ENCODE assay signal across 17 cellular contexts in the genomic region with DNA sequence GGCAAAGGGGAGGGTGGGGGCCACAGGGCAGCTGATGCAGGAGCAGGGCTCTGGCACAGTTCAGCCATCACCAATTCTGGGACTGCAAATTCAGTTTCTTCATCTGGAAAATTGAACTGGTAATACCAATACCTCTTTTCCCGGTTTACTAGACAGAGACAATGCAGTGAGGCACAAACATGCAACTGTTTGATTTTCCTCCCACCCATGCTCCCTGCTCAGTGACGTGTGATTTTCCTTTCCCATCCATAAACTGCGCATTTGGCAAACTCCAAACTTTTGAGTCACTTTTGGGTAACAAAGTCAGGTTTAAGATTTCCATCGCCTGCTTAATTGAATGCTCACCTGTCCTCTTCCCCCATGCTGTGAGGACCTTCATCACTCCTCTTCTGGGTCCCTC. TPM values are rescaled to one million over a fixed set of nuclear protein-coding genes. Genes with fewer than 3 reads are reported as not detected.
A peak's percentile ranks its signal among the peaks of the same experiment; 100 is the strongest.
DNase-seq lines count a peak whose midpoint lies in the region; ATAC-seq and TF ChIP-seq lines count a peak whose summit lies in the region.
"Had no signal": no experiment of that assay in that cellular context is flagged by ENCODE, and none has a peak within 500 bp of the region (broad histone marks: within the 10 kb centered on the region; RNA-seq: fewer than 3 reads in every experiment).

No MANE protein-coding gene starts in this region.

- TF ChIP-seq POLR2A in heart left ventricle (IDR thresholded peaks at IDR 0.05) (no peak), gastrocnemius medialis (IDR thresholded peaks at IDR 0.05) (no peak), esophagus squamous epithelium (IDR thresholded peaks at IDR 0.05) (no peak)

- H3K27ac ChIP-seq in heart left ventricle (peak overlapping the region in 8 of 12 donors; percentile 59 to 86 (median 74)), osteoblast (ENCODE audit: low read depth, low read length) (no peak overlapping the region), gastrocnemius medialis (peak overlapping the region; percentile 92 to 98 (median 96)), esophagus squamous epithelium (no peak overlapping the region)
- H3K27ac ChIP-seq: BLaER1 had no signal

- H3K36me3 ChIP-seq in heart left ventricle (no peaks in the 10 kb centered on the region), osteoblast (ENCODE audit: insufficient read depth, low read length) (no peaks in the 10 kb centered on the region), gastrocnemius medialis (no peaks in the 10 kb centered on the region), esophagus squamous epithelium (peaks cover 0 to 59% (median 0%) of the 10 kb centered on the region in 3 donors)
- H3K36me3 ChIP-seq: BLaER1 had no signal

- no peaks in the 10 kb centered on the region for H3K9me3 ChIP-seq in heart left ventricle
- H3K9me3 ChIP-seq in osteoblast (ENCODE audit: low read depth, low read length), result no peaks in the 10 kb centered on the region
- no peaks in the 10 kb centered on the region for H3K9me3 ChIP-seq in gastrocnemius medialis
- H3K9me3 ChIP-seq in esophagus squamous epithelium, result no peaks in the 10 kb centered on the region
- H3K9me3 ChIP-seq: BLaER1, Caco-2 had no signal

- in situ Hi-C loops in gastrocnemius medialis (cut with MboI; ENCODE audit: low sequenced_read_pairs in 4 of 4), result loop anchor here in 3 of 4 donors (5.0 kb wide), 2 partner anchors 54 to 59 kb away; no protein-coding TSS in a partner anchor

- H3K27me3 ChIP-seq in heart left ventricle (no peaks in the 10 kb centered on the region), osteoblast (ENCODE audit: insufficient read depth, low read length) (no peaks in the 10 kb centered on the region), gastrocnemius medialis (no peaks in the 10 kb centered on the region), esophagus squamous epithelium (no peaks in the 10 kb centered on the region)
- H3K27me3 ChIP-seq: BLaER1 had no signal

- DNase-seq in heart left ventricle (no peak), left ventricle myocardium superior (no peak), osteoblast (ENCODE audit: insufficient read length, low spot score, missing footprints) (peak; percentile 48), gastrocnemius medialis (no peak), SKM-1 (lab: John Stamatoyannopoulos, UW; ENCODE audit: unreplicated experiment) (no peak), esophagus squamous epithelium (lab: John Stamatoyannopoulos, UW) (no peak)
- DNase-seq in stimulated activated CD8-positive, alpha-beta memory T cell treated with anti-CD3 and anti-CD28 coated beads, Interleukin-4, amount 100 ng/mL, for 48 hours, result no peak
- DNase-seq: AML-193; CD8-positive, alpha-beta memory T cell; DND-41; GDM1; HCEC 1CT; HFFc6 had no signal

- H4K20me1 ChIP-seq in osteoblast (ENCODE audit: insufficient read depth, low read length), result no peaks in the 10 kb centered on the region
- H4K20me1 ChIP-seq: BLaER1 had no signal

- H3K79me2 ChIP-seq in osteoblast (ENCODE audit: insufficient read depth, low read length), result no peaks in the 10 kb centered on the region

- TF ChIP-seq EP300 in Ishikawa (IDR thresholded peaks at IDR 0.05; ENCODE audit: borderline replicate concordance), result peak; percentile 66

- H3K4me2 ChIP-seq in osteoblast (ENCODE audit: insufficient read depth, low read length), result no peak overlapping the region
- H3K4me2 ChIP-seq: BLaER1 had no signal

- WGBS in heart left ventricle, 4 donors, result 81 to 91% (median 84%) methylated on average over 4 of the region's 4 CpGs
- WGBS in esophagus squamous epithelium, 2 donors, result 89 to 94% methylated on average over 4 of the region's 4 CpGs

- intact Hi-C loops in heart left ventricle (cut with DNase I) (loop anchor here (2.0 to 10.0 kb wide), 12 partner anchors 22 to 519 kb away; a partner anchor contains a TSS), left ventricle myocardium superior (cut with micrococcal nuclease) (loop anchor here (10.0 kb wide), 1 partner anchor 56 kb away; no protein-coding TSS in a partner anchor), gastrocnemius medialis (cut with DNase I; ENCODE audit: low total_unique reads) (loop anchor here (5.0 kb wide), 1 partner anchor 34 kb away; no protein-coding TSS in a partner anchor), esophagus squamous epithelium (cut with DNase I) (no loop called here)

- ATAC-seq in heart left ventricle, result no peak
- no peak for ATAC-seq in left ventricle myocardium superior
- no peak for ATAC-seq in gastrocnemius medialis

- H2AFZ ChIP-seq in osteoblast (ENCODE audit: low read length), result no peak overlapping the region

- H3K4me1 ChIP-seq in heart left ventricle (peaks cover 12 to 72% (median 58%) of the 10 kb centered on the region in 12 donors), osteoblast (ENCODE audit: insufficient read depth, low read length) (peaks cover 43% of the 10 kb centered on the region), gastrocnemius medialis (peaks cover 54 to 64% of the 10 kb centered on the region in 2 donors), esophagus squamous epithelium (peaks cover 15 to 52% (median 27%) of the 10 kb centered on the region in 3 donors)

- TF ChIP-seq CTCF in heart left ventricle (IDR thresholded peaks at IDR 0.05), result no peak
- no peak for TF ChIP-seq CTCF in osteoblast (IDR thresholded peaks at IDR 0.05; ENCODE audit: extremely low read depth, low read depth, low read length)
- no peak for TF ChIP-seq CTCF in gastrocnemius medialis (IDR thresholded peaks at IDR 0.05 in 4 of 5, conservative IDR thresholded peaks at IDR 0.05 in 1 of 5)
- TF ChIP-seq CTCF in esophagus squamous epithelium (IDR thresholded peaks at IDR 0.05), result no peak

- H3K4me3 ChIP-seq in heart left ventricle (no peak overlapping the region), osteoblast (ENCODE audit: insufficient read depth, low read length) (no peak overlapping the region), gastrocnemius medialis (no peak overlapping the region), esophagus squamous epithelium (no peak overlapping the region)
- H3K4me3 ChIP-seq: BLaER1 had no signal

- no peak for TF ChIP-seq RAD21 in Ishikawa (IDR thresholded peaks at IDR 0.05; ENCODE audit: low read depth)

TF ChIP-seq in Ishikawa, 13 proteins besides CTCF, POLR2A, EP300 and RAD21:
- TF ChIP-seq CEBPB (IDR thresholded peaks at IDR 0.05) (no peak), NFIC (IDR thresholded peaks at IDR 0.05) (0 out of 2 replicates have a peak, but pooled peaks have one; percentile 35), TEAD4 (IDR thresholded peaks at IDR 0.05) (0 out of 2 replicates have a peak, but pooled peaks have one; percentile 10), FOXM1 (IDR thresholded peaks at IDR 0.05; ENCODE audit: borderline replicate concordance, low read depth) (peak; percentile 48; the same call in 1 of the 2 replicates), TCF12 (IDR thresholded peaks at IDR 0.05; ENCODE audit: low read depth) (peak; percentile 68)

RNA-seq across cellular contexts. Expression of a gene that starts 23.2 kb away (rescaled TPM):
- total RNA-seq in heart left ventricle (10 to 100 TPM; 10.2 to 28.3 (median 14.7) TPM), left ventricle myocardium superior (19.7 TPM), osteoblast (0.36 and 0.59 TPM in 2 replicates), gastrocnemius medialis (10 to 100 TPM; 21.8 to 52.6 (median 44.5) TPM), esophagus squamous epithelium (10 to 100 TPM; 36.2 to 50.3 (median 43.8) TPM)
- polyA plus RNA-seq in heart left ventricle, result 10 to 100 TPM in 1 of 2 donors, 1 to 10 TPM in 1; 8.5 to 20.0 TPM
- total RNA-seq: CD8-positive, alpha-beta memory T cell; H4 had no signal
- polyA plus RNA-seq: CD8-positive, alpha-beta memory T cell had no signal

RNA-seq across cellular contexts. Expression of a gene that starts 30.8 kb away (rescaled TPM):
- total RNA-seq in heart left ventricle (10 to 100 TPM in 1 of 9 donors, 1 to 10 TPM in 7, under 1 TPM in 1; 0.56 to 17.7 (median 2.0) TPM), left ventricle myocardium superior (1.5 TPM), osteoblast (0.72 and 1.8 TPM in 2 replicates), gastrocnemius medialis (1 to 10 TPM in 2 of 4 donors, under 1 TPM in 1, not detected in 1; 0.78 to 2.8 (median 1.1) TPM), esophagus squamous epithelium (1 to 10 TPM in 3 of 4 donors, under 1 TPM in 1; 0.26 to 3.6 (median 1.3) TPM)
- polyA plus RNA-seq in heart left ventricle, result 1 to 10 TPM; 1.2 to 2.3 TPM
- polyA plus RNA-seq: CD8-positive, alpha-beta memory T cell had no signal

Comparison
In these comparisons a context has a peak if more than half of its experiments do, and no peak if none do; other contexts are left out.
1. H3K27ac ChIP-seq: peak in heart left ventricle (8 of 12) and gastrocnemius medialis (4 of 4); none in osteoblast (single experiment) and esophagus squamous epithelium (0 of 4).